ENCODE assay signal across 8 cellular contexts in the genomic region with DNA sequence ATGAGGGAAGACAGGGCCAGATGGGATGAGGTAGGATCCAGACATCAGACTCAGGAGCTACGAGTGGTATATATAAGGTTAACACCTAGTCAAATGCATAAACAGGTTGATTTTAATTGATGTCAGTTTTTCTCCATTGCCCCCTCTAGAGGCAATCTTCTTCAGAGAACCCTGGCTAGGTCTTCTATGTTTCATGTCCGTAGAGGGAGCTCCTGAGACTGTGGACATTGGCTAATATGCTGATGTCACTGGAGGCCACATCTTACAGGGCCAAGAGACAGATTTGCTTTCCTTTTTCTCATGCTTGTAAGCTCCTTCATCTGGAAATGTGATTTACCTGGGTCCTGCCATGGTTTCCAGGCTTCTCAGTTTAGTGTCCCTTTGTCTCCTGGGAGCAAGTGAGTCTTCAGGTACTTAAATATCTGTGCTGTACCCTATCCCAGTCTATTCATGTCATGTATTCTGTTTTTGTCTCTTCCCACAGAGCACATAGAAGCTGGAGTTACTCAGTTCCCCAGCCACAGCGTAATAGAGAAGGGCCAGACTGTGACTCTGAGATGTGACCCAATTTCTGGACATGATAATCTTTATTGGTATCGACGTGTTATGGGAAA.
DNase-seq lines count a peak whose midpoint lies in the region; ATAC-seq and TF ChIP-seq lines count a peak whose summit lies in the region.

No MANE protein-coding gene starts in this region.

- no peaks in the 10 kb centered on the region for H3K79me2 ChIP-seq in DOHH2 (ENCODE audit: control insufficient read depth, low read length)

- no peak overlapping the region for H3K27ac Mint-ChIP-seq in stimulated activated effector memory CD8-positive, alpha-beta T cell treated with anti-CD3 and anti-CD28 coated beads, Interleukin-12 subunit alpha, Interleukin-12 subunit beta, amount 100 ng/mL, for 72 hours
- no peak overlapping the region for H3K27ac Mint-ChIP-seq in activated T-helper 1 cell treated with anti-CD3 and anti-CD28 coated beads, Interleukin-12 subunit alpha, Interleukin-12 subunit beta, Interleukin-2, Interleukin-4 antibody, amounts not matched to agents 30 ng/mL and 10 ng/mL and 1 ng/mL, durations not matched to agents 14 hours and 24 hours and 36 hours

- H3K9me3 Mint-ChIP-seq in stimulated activated effector memory CD8-positive, alpha-beta T cell treated with anti-CD3 and anti-CD28 coated beads, Interleukin-12 subunit alpha, Interleukin-12 subunit beta, amount 100 ng/mL, for 72 hours, result no peaks in the 10 kb centered on the region
- H3K9me3 Mint-ChIP-seq in activated T-helper 1 cell treated with anti-CD3 and anti-CD28 coated beads, Interleukin-12 subunit alpha, Interleukin-12 subunit beta, Interleukin-2, Interleukin-4 antibody, amounts not matched to agents 30 ng/mL and 10 ng/mL and 1 ng/mL, durations not matched to agents 14 hours and 24 hours and 36 hours, result no peaks in the 10 kb centered on the region

- H3K36me3 ChIP-seq in DOHH2 (ENCODE audit: control insufficient read depth, low read length), result no peaks in the 10 kb centered on the region

- DNase-seq in SW 1271 (lab: John Stamatoyannopoulos, UW) (peak; percentile 66 to 83), glomerular visceral epithelial cell (ENCODE audit: extremely low spot score) (peak; percentile 55)
- no peak for DNase-seq in stimulated activated effector memory CD8-positive, alpha-beta T cell treated with anti-CD3 and anti-CD28 coated beads, Interleukin-12 subunit alpha, Interleukin-12 subunit beta, amount 100 ng/mL, for 72 hours (ENCODE audit: low spot score in 2 of 2)
- no peak for DNase-seq in activated T-helper 1 cell treated with anti-CD3 and anti-CD28 coated beads, Interleukin-12 subunit alpha, Interleukin-12 subunit beta, Interleukin-2, Interleukin-4 antibody, amounts not matched to agents 30 ng/mL and 10 ng/mL and 1 ng/mL, durations not matched to agents 14 hours and 24 hours and 36 hours (ENCODE audit: low spot score)

- H3K27ac ChIP-seq in 22Rv1 (no peak overlapping the region), DOHH2 (ENCODE audit: low read depth, low read length) (no peak overlapping the region)

- no peak overlapping the region for H3K4me3 Mint-ChIP-seq in stimulated activated effector memory CD8-positive, alpha-beta T cell treated with anti-CD3 and anti-CD28 coated beads, Interleukin-12 subunit alpha, Interleukin-12 subunit beta, amount 100 ng/mL, for 72 hours
- no peak overlapping the region for H3K4me3 Mint-ChIP-seq in activated T-helper 1 cell treated with anti-CD3 and anti-CD28 coated beads, Interleukin-12 subunit alpha, Interleukin-12 subunit beta, Interleukin-2, Interleukin-4 antibody, amounts not matched to agents 30 ng/mL and 10 ng/mL and 1 ng/mL, durations not matched to agents 14 hours and 24 hours and 36 hours

- H3K27me3 Mint-ChIP-seq in activated T-helper 1 cell treated with anti-CD3 and anti-CD28 coated beads, Interleukin-12 subunit alpha, Interleukin-12 subunit beta, Interleukin-2, Interleukin-4 antibody, amounts not matched to agents 30 ng/mL and 10 ng/mL and 1 ng/mL, durations not matched to agents 14 hours and 24 hours and 36 hours (ENCODE audit: insufficient read depth), result no peaks in the 10 kb centered on the region

- H3F3A ChIP-seq in DOHH2 (ENCODE audit: control insufficient read depth, insufficient read depth), result no peaks in the 10 kb centered on the region

- no peaks in the 10 kb centered on the region for H3K4me1 Mint-ChIP-seq in stimulated activated effector memory CD8-positive, alpha-beta T cell treated with anti-CD3 and anti-CD28 coated beads, Interleukin-12 subunit alpha, Interleukin-12 subunit beta, amount 100 ng/mL, for 72 hours
- peaks cover 9% of the 10 kb centered on the region for H3K4me1 Mint-ChIP-seq in activated T-helper 1 cell treated with anti-CD3 and anti-CD28 coated beads, Interleukin-12 subunit alpha, Interleukin-12 subunit beta, Interleukin-2, Interleukin-4 antibody, amounts not matched to agents 30 ng/mL and 10 ng/mL and 1 ng/mL, durations not matched to agents 14 hours and 24 hours and 36 hours (ENCODE audit: low read depth)

- no peak overlapping the region for H3K4me3 ChIP-seq in DOHH2 (ENCODE audit: low read length)

- no peaks in the 10 kb centered on the region for H3K9me3 ChIP-seq in DOHH2 (ENCODE audit: control insufficient read depth, insufficient read depth, low read length)

- no peaks in the 10 kb centered on the region for H3K36me3 Mint-ChIP-seq in stimulated activated effector memory CD8-positive, alpha-beta T cell treated with anti-CD3 and anti-CD28 coated beads, Interleukin-12 subunit alpha, Interleukin-12 subunit beta, amount 100 ng/mL, for 72 hours
- no peaks in the 10 kb centered on the region for H3K36me3 Mint-ChIP-seq in activated T-helper 1 cell treated with anti-CD3 and anti-CD28 coated beads, Interleukin-12 subunit alpha, Interleukin-12 subunit beta, Interleukin-2, Interleukin-4 antibody, amounts not matched to agents 30 ng/mL and 10 ng/mL and 1 ng/mL, durations not matched to agents 14 hours and 24 hours and 36 hours (ENCODE audit: low read depth)

- 0 out of 2 replicates have a peak, but pooled peaks cover 9% of the 10 kb centered on the region for H3K27me3 ChIP-seq in DOHH2 (ENCODE audit: control insufficient read depth, low read length)

- intact Hi-C loops in activated T-helper 1 cell treated with anti-CD3 and anti-CD28 coated beads, Interleukin-12 subunit alpha, Interleukin-12 subunit beta, Interleukin-2, Interleukin-4 antibody, amounts not matched to agents 30 ng/mL and 10 ng/mL and 1 ng/mL, durations not matched to agents 14 hours and 24 hours and 36 hours (cut with micrococcal nuclease), result loop anchor here (1.0 kb wide), 2 partner anchors 29 to 52 kb away; no protein-coding TSS in a partner anchor

- no peaks in the 10 kb centered on the region for H4K20me1 ChIP-seq in DOHH2 (ENCODE audit: control insufficient read depth, insufficient read depth, low read depth, low read length)

- no peak overlapping the region for H3K4me2 ChIP-seq in DOHH2 (ENCODE audit: low read length)

- no peaks in the 10 kb centered on the region for H3K4me1 ChIP-seq in DOHH2 (ENCODE audit: control insufficient read depth, low read length)

- TF ChIP-seq CTCF in 22Rv1 (IDR thresholded peaks at IDR 0.05) (peak; percentile 91), DOHH2 (IDR thresholded peaks at IDR 0.05; ENCODE audit: low read depth, low read length, poor library complexity, severe bottlenecking) (peak; percentile 96)

- H3K9me2 ChIP-seq in DOHH2 (replicated peaks; ENCODE audit: control insufficient read depth, low read length), result no peaks in the 10 kb centered on the region

- ATAC-seq in GM21528 (IDR thresholded peaks at IDR 0.05; ENCODE audit: low FRiP score, unreplicated experiment) (peak; percentile 69), HG03571 (IDR thresholded peaks at IDR 0.05; ENCODE audit: unreplicated experiment) (peak; percentile 60)
- peak; percentile 67 for ATAC-seq in stimulated activated effector memory CD8-positive, alpha-beta T cell treated with anti-CD3 and anti-CD28 coated beads, Interleukin-12 subunit alpha, Interleukin-12 subunit beta, amount 100 ng/mL, for 72 hours

Comparison
In these comparisons a context has a peak if more than half of its experiments do, and no peak if none do; other contexts are left out.
1. DNase-seq: peak in SW 1271 (2 of 2) and glomerular visceral epithelial cell (single experiment); none in stimulated activated effector memory CD8-positive, alpha-beta T cell treated with anti-CD3 and anti-CD28 coated beads, Interleukin-12 subunit alpha, Interleukin-12 subunit beta, amount 100 ng/mL, for 72 hours (0 of 2) and activated T-helper 1 cell treated with anti-CD3 and anti-CD28 coated beads, Interleukin-12 subunit alpha, Interleukin-12 subunit beta, Interleukin-2, Interleukin-4 antibody, amounts not matched to agents 30 ng/mL and 10 ng/mL and 1 ng/mL, durations not matched to agents 14 hours and 24 hours and 36 hours (single experiment).
2. Peak in every context shown above with its lines, with median percentiles within 50 percentile points of each other: ATAC-seq.